Comparison of ENCODE assay signal across 8 cellular contexts in genomic region chr1:87330954-87331318, GRCh38. TPM values are rescaled to one million over a fixed set of nuclear protein-coding genes. Genes with fewer than 3 reads are reported as not detected.
A peak's percentile ranks its signal among the peaks of the same experiment; 100 is the strongest.
DNase-seq lines count a peak whose midpoint lies in the region; ATAC-seq and TF ChIP-seq lines count a peak whose summit lies in the region.

No MANE protein-coding gene starts in this region.

- peak overlapping the region; percentile 83 for H3K23ac ChIP-seq in IMR-90 (ENCODE audit: low read depth, low read length)

- no peak for DNase-seq in AG04450 (ENCODE audit: low read depth, low spot score)
- DNase-seq in IMR-90 = no peak
- peak; percentile 34 for DNase-seq in central memory CD4-positive, alpha-beta T cell
- DNase-seq in NCI-H774 (lab: John Stamatoyannopoulos, UW) = no peak
- DNase-seq in G401 (ENCODE audit: low spot score) = no peak
- no peak for DNase-seq in midbrain (lab: John Stamatoyannopoulos, UW)
- no peak for DNase-seq in NCI-H146 (lab: John Stamatoyannopoulos, UW)

- peaks cover 23% of the 10 kb centered on the region for H4K20me1 ChIP-seq in IMR-90 (ENCODE audit: insufficient read depth, low read length)

- H3K27me3 ChIP-seq in AG04450 (ENCODE audit: control insufficient read depth, insufficient read depth, low read length) (no peaks in the 10 kb centered on the region), IMR-90 (ENCODE audit: control insufficient read depth, insufficient read depth, low read length) (no peaks in the 10 kb centered on the region), mucosa of stomach (ENCODE audit: control insufficient read depth, insufficient read depth, low read length) (no peaks in the 10 kb centered on the region)

- no peak for TF ChIP-seq CTCF in AG04450 (IDR thresholded peaks at IDR 0.05; ENCODE audit: low read depth, low read length)
- TF ChIP-seq CTCF in IMR-90 (conservative IDR thresholded peaks at IDR 0.05; ENCODE audit: low read depth, low read length) = no peak

- ATAC-seq in IMR-90 (ENCODE audit: low read depth) = no peak

- peak overlapping the region; percentile 54 for H3K56ac ChIP-seq in IMR-90 (ENCODE audit: extremely low read depth, insufficient read depth, low read length)

- no peaks in the 10 kb centered on the region for H3K9me1 ChIP-seq in IMR-90 (ENCODE audit: insufficient read depth, low read length)

- peak overlapping the region; percentile 4; the same call in 1 of the 2 replicates for H2BK120ac ChIP-seq in IMR-90 (ENCODE audit: low read depth, low read length)

- H3K4me1 ChIP-seq in IMR-90 (ENCODE audit: control insufficient read depth, insufficient read depth, low read length) (peaks cover 9% of the 10 kb centered on the region), mucosa of stomach (ENCODE audit: control insufficient read depth, insufficient read depth, low read length) (peaks cover 27% of the 10 kb centered on the region)

- peak overlapping the region in 1 of 2 experiments; percentile 6; a peak in 1 of 4 replicates for H4K8ac ChIP-seq in IMR-90 (ENCODE audit: low read depth in 2 of 2, low read length in 2 of 2)

- peak overlapping the region; percentile 88 for H2AFZ ChIP-seq in IMR-90 (replicated peaks; ENCODE audit: low read length, poor library complexity)

- POLR2A ChIA-PET in AG04450 (lab: Yijun Ruan, JAX) (no interaction called here), IMR-90 (lab: Charles Lee; ENCODE audit: unreplicated experiment) (interaction anchor here (1.0 kb wide), 1 partner anchor 354 kb away, joined by 3 read pairs; no protein-coding TSS in a partner anchor)

- dilution Hi-C loops in IMR-90 (cut with HindIII; ENCODE audit: low sequenced_read_pairs, unreplicated experiment) = no loop called here

- TF ChIP-seq RAD21 in IMR-90 (IDR thresholded peaks at IDR 0.05; ENCODE audit: low read length) = no peak

- no peak overlapping the region for H2BK20ac ChIP-seq in IMR-90 (ENCODE audit: low read depth, low read length)

- H3K27ac ChIP-seq in AG04450 (ENCODE audit: low read depth, low read length) (peak overlapping the region; percentile 52), IMR-90 (ENCODE audit: insufficient read depth, low read length) (peak overlapping the region; percentile 98)

- peak overlapping the region; percentile 54 for H3K18ac ChIP-seq in IMR-90 (ENCODE audit: low read depth, low read length)

- no TSS peak for BruUV-seq in IMR-90 (replicated peaks; lab: Mats Ljungman, UMichigan)

- H2BK5ac ChIP-seq in IMR-90 (ENCODE audit: low read depth, low read length, poor library complexity, severe bottlenecking) = peak overlapping the region; percentile 84

- H4K91ac ChIP-seq in IMR-90 (ENCODE audit: insufficient read depth, low read depth, low read length) = 0 out of 2 replicates have a peak overlapping the region, but pooled peaks have one; percentile 25

- peak overlapping the region; percentile 55; the same call in 1 of the 2 replicates for H2AK5ac ChIP-seq in IMR-90 (ENCODE audit: low read depth, low read length)

- WGBS in IMR-90 (ENCODE audit: extremely low coverage in 2 of 2, insufficient read length in 1 of 2), 2 experiments = no CpG with 5 or more reads among the region's 8 CpGs

- H2AK9ac ChIP-seq in IMR-90 (replicated peaks; ENCODE audit: low read depth, low read length, poor library complexity) = no peak overlapping the region

- peak overlapping the region; percentile 14 for H4K5ac ChIP-seq in IMR-90 (ENCODE audit: low read depth, low read length)

- CTCF ChIA-PET in AG04450 (lab: Charles Lee) (interaction anchor here (1.0 to 4.3 kb wide), 2 partner anchors 623 to 634 kb away, joined by 8 to 27 read pairs; no protein-coding TSS in a partner anchor), IMR-90 (lab: Yijun Ruan, JAX) (interaction anchor here (1.4 kb wide), 1 partner anchor 623 kb away, joined by 5 read pairs; no protein-coding TSS in a partner anchor)

- intact Hi-C loops in IMR-90 (cut with micrococcal nuclease) = loop anchor here (2.0 to 10.0 kb wide), 3 partner anchors 254 to 851 kb away; no protein-coding TSS in a partner anchor

- peak overlapping the region; percentile 53 for H3K14ac ChIP-seq in IMR-90 (replicated peaks; ENCODE audit: low read depth, low read length)

- no peak for TF ChIP-seq POLR2A in IMR-90 (IDR thresholded peaks at IDR 0.05; ENCODE audit: low read depth, low read length)

- H3K36me3 ChIP-seq in IMR-90 (ENCODE audit: control insufficient read depth, insufficient read depth, low read length) (peaks cover 12% of the 10 kb centered on the region; the same call in 1 of the 2 replicates), mucosa of stomach (ENCODE audit: control insufficient read depth, insufficient read depth, low read length) (no peaks in the 10 kb centered on the region)

- H2BK15ac ChIP-seq in IMR-90 (ENCODE audit: low read depth, low read length) = no peak overlapping the region

- H3K4me2 ChIP-seq in IMR-90 (ENCODE audit: low read depth, low read length) = peak overlapping the region; percentile 95

- H3K9me3 ChIP-seq in AG04450 (ENCODE audit: control insufficient read depth, insufficient read depth, low read length) (peaks cover 3% of the 10 kb centered on the region; the same call in 1 of the 2 replicates), IMR-90 (ENCODE audit: control insufficient read depth, insufficient read depth, low read length) (no peaks in the 10 kb centered on the region), mucosa of stomach (ENCODE audit: control insufficient read depth, low read length) (no peaks in the 10 kb centered on the region)

- H3K9ac ChIP-seq in IMR-90 (ENCODE audit: low read depth, low read length) (peak overlapping the region; percentile 98), mucosa of stomach (ENCODE audit: low read length) (peak overlapping the region; percentile 90)

- H3K79me1 ChIP-seq in IMR-90 (ENCODE audit: low read depth in 1 of 2, low read length in 2 of 2) = peaks cover 3 to 23% of the 10 kb centered on the region in 2 experiments; a peak in 3 of 4 replicates

- H3K4ac ChIP-seq in IMR-90 (ENCODE audit: low read depth, low read length) = peak overlapping the region; percentile 55

- H3K4me3 ChIP-seq in AG04450 (ENCODE audit: low read depth, low read length) = peak overlapping the region; percentile 85
- H3K4me3 ChIP-seq in IMR-90 (ENCODE audit: insufficient read depth, low read depth, low read length) = peak overlapping the region; percentile 82
- peak overlapping the region; percentile 27 for H3K4me3 ChIP-seq in mucosa of stomach (ENCODE audit: low read length)

- in situ Hi-C loops in IMR-90 (cut with MboI; ENCODE audit: low sequenced_read_pairs) = loop anchor here (5.0 kb wide), 2 partner anchors 179 to 621 kb away; no protein-coding TSS in a partner anchor
- in situ Hi-C loops in G401 (cut with HindIII; ENCODE audit: low sequenced_read_pairs) = no loop called here

TF ChIP-seq in IMR-90, 13 proteins besides CTCF, POLR2A, EP300 and RAD21:
- no peak for TF ChIP-seq BHLHE40 (IDR thresholded peaks at IDR 0.05; ENCODE audit: low read depth, low read length)
- TF ChIP-seq FOS (IDR thresholded peaks at IDR 0.05; ENCODE audit: low read depth, low read length) = no peak
- TF ChIP-seq ELK1 (IDR thresholded peaks at IDR 0.05; ENCODE audit: borderline replicate concordance, low read depth, low read length) = no peak
- TF ChIP-seq MAZ (IDR thresholded peaks at IDR 0.05; ENCODE audit: borderline replicate concordance, low read depth, low read length) = no peak
- no peak for TF ChIP-seq RFX5 (IDR thresholded peaks at IDR 0.05; ENCODE audit: low read depth, low read length)
- no peak for TF ChIP-seq USF2 (IDR thresholded peaks at IDR 0.05; ENCODE audit: low read depth, low read length)
- no peak for TF ChIP-seq CEBPB (IDR thresholded peaks at IDR 0.05; ENCODE audit: low read depth, low read length)
- no peak for TF ChIP-seq NFE2L2 (IDR thresholded peaks at IDR 0.05; ENCODE audit: low read depth, low read length)

RNA-seq across cellular contexts. Expression of gene LMO4, which starts 2.3 kb away (rescaled TPM):
- 115 and 138 TPM in 2 replicates for polyA plus RNA-seq in AG04450 (2011; rRNA removed)
- polyA minus RNA-seq in AG04450 (2011; rRNA and poly(A)+ RNA removed) = 55.6 and 56.1 TPM in 2 replicates
- 85.8 and 98.9 TPM in 2 replicates for total RNA-seq in IMR-90 (2012; rRNA removed)
- 99.7 and 109 TPM in 2 replicates for polyA plus RNA-seq in IMR-90 (2012; rRNA removed)
- polyA plus RNA-seq in IMR-90 (2012; cell fraction: cytosol; rRNA removed) = 38.5 and 80.5 TPM in 2 replicates
- 82.0 and 132 TPM in 2 replicates for polyA plus RNA-seq in IMR-90 (2012; cell fraction: nucleus; rRNA removed; ENCODE audit: low replicate concordance)
- 0.24 and 1.7 TPM in 2 replicates for total RNA-seq in G401 (2014; rRNA removed; shearing (Covaris generic))

Comparison
In these comparisons a context has a peak if more than half of its experiments do, and no peak if none do; other contexts are left out.
1. H3K4me3 ChIP-seq: peak in every context shown above with its lines; median percentile 85 in AG04450; 82 in IMR-90; 27 in mucosa of stomach.
2. RNA of gene LMO4, which starts 2.3 kb away (total RNA-seq): 85.8 to 98.9 TPM in IMR-90; 0.24 to 1.7 TPM in G401; every median in the first group is over 10 times any median in the second.